ENCODE assay signal across 25 cellular contexts in genomic region chr15:28112101-28112760, GRCh38. TPM values are rescaled to one million over a fixed set of nuclear protein-coding genes. Genes with fewer than 3 reads are reported as not detected.
DNase-seq lines count a peak whose midpoint lies in the region; ATAC-seq and TF ChIP-seq lines count a peak whose summit lies in the region.
"Had no signal": no experiment of that assay in that cellular context is flagged by ENCODE, and none has a peak within 500 bp of the region (broad histone marks: within the 10 kb centered on the region; RNA-seq: fewer than 3 reads in every experiment).

No MANE protein-coding gene starts in this region.

- no peaks in the 10 kb centered on the region for H3K9me3 Mint-ChIP-seq in osteocyte (ENCODE audit: unreplicated experiment)
- H3K9me3 Mint-ChIP-seq: CD8-positive, alpha-beta T cell had no signal

- peak; percentile 33 for DNase-seq in H7
- DNase-seq in RWPE2 (ENCODE audit: low spot score) = peak; percentile 55
- DNase-seq in osteocyte (ENCODE audit: extremely low spot score, unreplicated experiment) = peak; percentile 79
- DNase-seq in upper lobe of right lung = peak; percentile 45
- no peak for DNase-seq in stimulated activated CD4-positive, alpha-beta T cell treated with anti-CD3 and anti-CD28 coated beads, Interleukin-12 subunit alpha, Interleukin-12 subunit beta, amount 100 ng/mL, for 4 hours
- DNase-seq in amniotic stem cell (lab: John Stamatoyannopoulos, UW) = no peak
- DNase-seq: C1 segment of cervical spinal cord, DMS79 treated with DMSO at 0.1 percent for 48 hours, GF-D8, GOT3, IMR-90, KG1, MG63, NCI-H1105 treated with DMSO at 0.1 percent for 48 hours, NCI-H146, NCI-H1930, NCI-H2107, NCI-H524, PC-9, Right ventricle myocardium superior had no signal

- TF ChIP-seq CTCF in RWPE2 (IDR thresholded peaks at IDR 0.05; ENCODE audit: poor library complexity, severe bottlenecking) = no peak
- no peak for TF ChIP-seq CTCF in osteocyte (IDR thresholded peaks at IDR 0.05)
- no peak for TF ChIP-seq CTCF in upper lobe of right lung (IDR thresholded peaks at IDR 0.05)

- H3K36me3 Mint-ChIP-seq in osteocyte (ENCODE audit: unreplicated experiment) = peaks cover 35% of the 10 kb centered on the region

- peaks cover 6% of the 10 kb centered on the region for H3K4me1 Mint-ChIP-seq in osteocyte (ENCODE audit: unreplicated experiment)

- no peaks in the 10 kb centered on the region for H3K9me3 ChIP-seq in RWPE2 (ENCODE audit: severe bottlenecking)
- no peaks in the 10 kb centered on the region for H3K9me3 ChIP-seq in upper lobe of right lung
- H3K9me3 ChIP-seq: MG63 had no signal

- H3K4me3 Mint-ChIP-seq in osteocyte (ENCODE audit: unreplicated experiment) = no peak overlapping the region
- H3K4me3 Mint-ChIP-seq: CD8-positive, alpha-beta T cell had no signal

- H3K27ac ChIP-seq in RWPE2 (ENCODE audit: poor library complexity, severe bottlenecking) (no peak overlapping the region), upper lobe of right lung (no peak overlapping the region)
- H3K27ac ChIP-seq: PC-9, SJSA1 had no signal

- no peak overlapping the region for H3K27ac Mint-ChIP-seq in osteocyte (ENCODE audit: unreplicated experiment)
- H3K27ac Mint-ChIP-seq: CD8-positive, alpha-beta T cell had no signal

- H3K27me3 Mint-ChIP-seq in osteocyte (ENCODE audit: unreplicated experiment) = no peaks in the 10 kb centered on the region

- H3K4me3 ChIP-seq in H7 (ENCODE audit: insufficient read depth, low read depth, low read length) (no peak overlapping the region), RWPE2 (ENCODE audit: severe bottlenecking) (no peak overlapping the region), upper lobe of right lung (no peak overlapping the region)
- H3K4me3 ChIP-seq: MG63, PC-9, SJSA1 had no signal

- H3K4me1 ChIP-seq in RWPE2 (ENCODE audit: insufficient read depth, poor library complexity, severe bottlenecking) (no peaks in the 10 kb centered on the region), upper lobe of right lung (peaks cover 5% of the 10 kb centered on the region)

- intact Hi-C loops in upper lobe of right lung (cut with DNase I) = no loop called here

- H3K27me3 ChIP-seq in H7 (ENCODE audit: control insufficient read depth, insufficient read depth, low read length) (peaks cover 9% of the 10 kb centered on the region), RWPE2 (ENCODE audit: insufficient read depth, poor library complexity, severe bottlenecking) (peaks cover 4% of the 10 kb centered on the region), upper lobe of right lung (peaks cover 4% of the 10 kb centered on the region)
- H3K27me3 ChIP-seq: MG63, SJSA1 had no signal

- H3K36me3 ChIP-seq in H7 (replicated peaks; ENCODE audit: control insufficient read depth, insufficient read depth, low read length) (peaks cover 3% of the 10 kb centered on the region), RWPE2 (ENCODE audit: low read depth) (peaks cover 49% of the 10 kb centered on the region), upper lobe of right lung (peaks cover 60% of the 10 kb centered on the region)

- ATAC-seq in RWPE2 (ENCODE audit: low read depth) (no peak), upper lobe of right lung (no peak), HG03196 (IDR thresholded peaks at IDR 0.05; ENCODE audit: unreplicated experiment) (no peak)
- ATAC-seq: CD8-positive, alpha-beta T cell; HCT116 had no signal

RNA-seq across cellular contexts. Expression of gene OCA2, which starts 13.1 kb away (rescaled TPM):
- 0.21 and 0.37 TPM in 2 replicates for total RNA-seq in H7 (2014; rRNA removed; shearing (Covaris generic))
- total RNA-seq in osteocyte (0.76 and 1.2 TPM in 2 replicates), upper lobe of right lung (0.55 TPM)
- total RNA-seq: CD8-positive, alpha-beta T cell; PC-9; RPMI7951 had no signal

Comparison
In these comparisons a context has a peak if more than half of its experiments do, and no peak if none do; other contexts are left out.
1. DNase-seq: peak in H7 (single experiment), RWPE2 (single experiment), osteocyte (single experiment) and upper lobe of right lung (single experiment); none in stimulated activated CD4-positive, alpha-beta T cell treated with anti-CD3 and anti-CD28 coated beads, Interleukin-12 subunit alpha, Interleukin-12 subunit beta, amount 100 ng/mL, for 4 hours (single experiment) and amniotic stem cell (single experiment).